Comparison of ENCODE assay signal across 36 cellular contexts in the genomic region with DNA sequence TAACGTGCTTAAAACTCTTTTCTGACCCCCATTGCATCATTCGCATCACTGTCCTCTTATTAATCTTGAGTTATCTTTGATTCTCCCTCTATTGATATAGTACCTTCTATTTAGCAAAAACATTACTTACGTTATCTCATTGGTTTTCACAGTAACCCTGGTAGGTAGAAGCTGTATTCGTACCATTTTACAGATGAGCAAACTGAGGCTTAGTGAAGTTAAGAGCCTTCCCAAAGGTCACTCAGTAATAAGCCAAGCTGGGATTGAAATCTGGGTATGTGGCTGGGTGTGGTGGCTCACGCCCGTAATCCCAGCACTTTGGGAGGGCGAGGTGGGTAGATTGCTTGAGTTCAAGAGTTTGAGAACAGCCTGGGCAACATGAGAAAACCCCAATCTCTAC.
"Had no signal": no experiment of that assay in that cellular context is flagged by ENCODE, and none has a peak within 500 bp of the region (broad histone marks: within the 10 kb centered on the region; RNA-seq: fewer than 3 reads in every experiment).

No MANE protein-coding gene starts in this region.

- H3K27ac Mint-ChIP-seq: activated B cell treated with CpG ODN at 0.5 μM for 24 hours; activated CD4-positive, alpha-beta memory T cell treated with anti-CD3 and anti-CD28 coated beads for 36 hours; activated CD4-positive, alpha-beta T cell treated with anti-CD3 and anti-CD28 coated beads, Interleukin-2, amount 10 ng/mL, durations not matched to agents 24 days and 14 days; activated CD8-positive, alpha-beta memory T cell treated with anti-CD3 and anti-CD28 coated beads, Interleukin-2, amount 10 ng/mL, durations not matched to agents 7 days and 5 days; activated CD8-positive, alpha-beta T cell treated with anti-CD3 and anti-CD28 coated beads for 36 hours; activated naive CD4-positive, alpha-beta T cell treated with anti-CD3 and anti-CD28 coated beads, Interleukin-2, amount 10 ng/mL, durations not matched to agents 7 days and 5 days; activated naive CD4-positive, alpha-beta T cell treated with anti-CD3 and anti-CD28 coated beads, Interleukin-2, amount 50 U/mL, for 24 hours; activated naive CD8-positive, alpha-beta T cell; activated naive CD8-positive, alpha-beta T cell treated with anti-CD3 and anti-CD28 coated beads, Interleukin-2, amount 10 ng/mL, durations not matched to agents 7 days and 5 days; activated naive CD8-positive, alpha-beta T cell treated with anti-CD3 and anti-CD28 coated beads, Interleukin-2, amount 50 U/mL, for 24 hours; activated T-cell treated with anti-CD3 and anti-CD28 coated beads, Interleukin-2, amount 50 U/mL, for 24 hours; activated T-helper 2 cell treated with anti-CD3 and anti-CD28 coated beads, Interferon-gamma antibody, Interleukin-2, Interleukin-4, amounts not matched to agents 10 μg/mL and 5 μg/mL and 100 μg/mL, durations not matched to agents 14 hours and 24 hours and 36 hours; brain; T-helper 1 cell treated with Interleukin-12 subunit alpha and Interleukin-12 subunit beta and Interleukin-4 antibody, amounts not matched to agents 30 μg/mL and 1 μg/mL, for 36 hours; T-helper 2 cell treated with Interferon-gamma antibody and Interleukin-4, amounts not matched to agents 5 μg/mL and 100 μg/mL, for 36 hours had no signal

- H3K4me3 Mint-ChIP-seq: activated B cell treated with CpG ODN at 0.5 μM for 24 hours; activated CD4-positive, alpha-beta memory T cell treated with anti-CD3 and anti-CD28 coated beads for 36 hours; activated CD4-positive, alpha-beta T cell treated with anti-CD3 and anti-CD28 coated beads, Interleukin-2, amount 10 ng/mL, durations not matched to agents 24 days and 14 days; activated CD8-positive, alpha-beta memory T cell treated with anti-CD3 and anti-CD28 coated beads, Interleukin-2, amount 10 ng/mL, durations not matched to agents 7 days and 5 days; activated CD8-positive, alpha-beta T cell treated with anti-CD3 and anti-CD28 coated beads for 36 hours; activated naive CD4-positive, alpha-beta T cell treated with anti-CD3 and anti-CD28 coated beads, Interleukin-2, amount 10 ng/mL, durations not matched to agents 7 days and 5 days; activated naive CD4-positive, alpha-beta T cell treated with anti-CD3 and anti-CD28 coated beads, Interleukin-2, amount 50 U/mL, for 24 hours; activated naive CD8-positive, alpha-beta T cell; activated naive CD8-positive, alpha-beta T cell treated with anti-CD3 and anti-CD28 coated beads, Interleukin-2, amount 10 ng/mL, durations not matched to agents 7 days and 5 days; activated naive CD8-positive, alpha-beta T cell treated with anti-CD3 and anti-CD28 coated beads, Interleukin-2, amount 50 U/mL, for 24 hours; activated T-cell treated with anti-CD3 and anti-CD28 coated beads, Interleukin-2, amount 50 U/mL, for 24 hours; brain; T-helper 1 cell treated with Interleukin-12 subunit alpha and Interleukin-12 subunit beta and Interleukin-4 antibody, amounts not matched to agents 30 μg/mL and 1 μg/mL, for 36 hours; T-helper 2 cell treated with Interferon-gamma antibody and Interleukin-4, amounts not matched to agents 5 μg/mL and 100 μg/mL, for 36 hours had no signal

- H3K36me3 ChIP-seq: ascending aorta, cardiac muscle cell had no signal

- ATAC-seq: activated CD8-positive, alpha-beta memory T cell treated with anti-CD3 and anti-CD28 coated beads, Interleukin-2, amount 10 ng/mL, durations not matched to agents 7 days and 5 days; activated CD8-positive, alpha-beta T cell treated with anti-CD3 and anti-CD28 coated beads for 36 hours; activated naive CD8-positive, alpha-beta T cell treated with anti-CD3 and anti-CD28 coated beads, Interleukin-2, amount 50 U/mL, for 24 hours had no signal

- H3K27me3 Mint-ChIP-seq: activated CD4-positive, alpha-beta memory T cell treated with anti-CD3 and anti-CD28 coated beads for 36 hours; activated naive CD4-positive, alpha-beta T cell treated with anti-CD3 and anti-CD28 coated beads, Interleukin-2, amount 50 U/mL, for 24 hours; activated naive CD8-positive, alpha-beta T cell treated with anti-CD3 and anti-CD28 coated beads, Interleukin-2, amount 10 ng/mL, durations not matched to agents 7 days and 5 days had no signal

- H3K27me3 ChIP-seq: ascending aorta, cardiac muscle cell had no signal

- DNase-seq: activated B cell treated with CpG ODN at 0.5 μM for 24 hours; activated CD4-positive, alpha-beta memory T cell treated with anti-CD3 and anti-CD28 coated beads for 36 hours; activated CD4-positive, alpha-beta T cell treated with anti-CD3 and anti-CD28 coated beads for 4 hours; activated CD4-positive, alpha-beta T cell treated with anti-CD3 and anti-CD28 coated beads, Interleukin-2, amount 10 ng/mL, durations not matched to agents 24 days and 14 days; activated CD4-positive, alpha-beta T cell treated with anti-CD3 and anti-CD28 coated beads, Interleukin-2, amount 50 U/mL, for 1 hour; activated CD4-positive, alpha-beta T cell treated with anti-CD3 and anti-CD28 coated beads, Interleukin-2, amount 50 U/mL, for 4 hours; activated CD4-positive, CD25-positive, alpha-beta regulatory T cell treated with anti-CD3 and anti-CD28 coated beads, Interleukin-2, amount 50 U/mL, for 72 hours; activated CD8-positive, alpha-beta memory T cell treated with anti-CD3 and anti-CD28 coated beads for 24 hours; activated CD8-positive, alpha-beta memory T cell treated with anti-CD3 and anti-CD28 coated beads, Interleukin-2, amount 10 ng/mL, durations not matched to agents 7 days and 5 days; activated CD8-positive, alpha-beta memory T cell treated with anti-CD3 and anti-CD28 coated beads, Interleukin-2, amount 50 U/mL, for 48 hours; activated CD8-positive, alpha-beta T cell treated with anti-CD3 and anti-CD28 coated beads for 36 hours; activated effector memory CD4-positive, alpha-beta T cell treated with Interleukin-2 at 50 U/mL for 16 hours; activated gamma-delta T cell; activated naive CD4-positive, alpha-beta T cell treated with anti-CD3 and anti-CD28 coated beads, Interleukin-2, amount 10 ng/mL, durations not matched to agents 7 days and 5 days; activated naive CD4-positive, alpha-beta T cell treated with Interleukin-2 at 50 U/mL for 16 hours; activated naive CD8-positive, alpha-beta T cell treated with anti-CD3 and anti-CD28 coated beads, Interleukin-2, amount 10 ng/mL, durations not matched to agents 7 days and 5 days; activated naive CD8-positive, alpha-beta T cell treated with anti-CD3 and anti-CD28 coated beads, Interleukin-2, amount 50 U/mL, for 24 hours; activated T-cell treated with anti-CD3 and anti-CD28 coated beads, Interleukin-2, amount 50 U/mL, for 24 hours; activated T-cell treated with anti-CD3 and anti-CD28 coated beads, Interleukin-2, amount 50 U/mL, for 48 hours; amygdala; anterior cingulate cortex; central memory CD4-positive, alpha-beta T cell; T-helper 1 cell; T-helper 2 cell; T-helper 9 cell had no signal

- H3K9me3 Mint-ChIP-seq: activated B cell treated with CpG ODN at 0.5 μM for 24 hours; activated CD4-positive, alpha-beta memory T cell treated with anti-CD3 and anti-CD28 coated beads for 36 hours; activated CD4-positive, alpha-beta T cell treated with anti-CD3 and anti-CD28 coated beads, Interleukin-2, amount 10 ng/mL, durations not matched to agents 24 days and 14 days; activated CD8-positive, alpha-beta T cell treated with anti-CD3 and anti-CD28 coated beads for 36 hours; activated naive CD4-positive, alpha-beta T cell treated with anti-CD3 and anti-CD28 coated beads, Interleukin-2, amount 10 ng/mL, durations not matched to agents 7 days and 5 days; activated naive CD8-positive, alpha-beta T cell treated with anti-CD3 and anti-CD28 coated beads, Interleukin-2, amount 10 ng/mL, durations not matched to agents 7 days and 5 days; activated T-cell treated with anti-CD3 and anti-CD28 coated beads, Interleukin-2, amount 50 U/mL, for 24 hours; activated T-helper 2 cell treated with anti-CD3 and anti-CD28 coated beads, Interferon-gamma antibody, Interleukin-2, Interleukin-4, amounts not matched to agents 10 μg/mL and 5 μg/mL and 100 μg/mL, durations not matched to agents 14 hours and 24 hours and 36 hours; T-helper 1 cell treated with Interleukin-12 subunit alpha and Interleukin-12 subunit beta and Interleukin-4 antibody, amounts not matched to agents 30 μg/mL and 1 μg/mL, for 36 hours; T-helper 2 cell treated with Interferon-gamma antibody and Interleukin-4, amounts not matched to agents 5 μg/mL and 100 μg/mL, for 36 hours had no signal

- H3K4me1 Mint-ChIP-seq: activated B cell treated with CpG ODN at 0.5 μM for 24 hours; activated CD4-positive, alpha-beta T cell treated with anti-CD3 and anti-CD28 coated beads, Interleukin-2, amount 10 ng/mL, durations not matched to agents 24 days and 14 days; activated CD8-positive, alpha-beta memory T cell treated with anti-CD3 and anti-CD28 coated beads, Interleukin-2, amount 10 ng/mL, durations not matched to agents 7 days and 5 days; activated naive CD4-positive, alpha-beta T cell treated with anti-CD3 and anti-CD28 coated beads, Interleukin-2, amount 10 ng/mL, durations not matched to agents 7 days and 5 days; activated naive CD4-positive, alpha-beta T cell treated with anti-CD3 and anti-CD28 coated beads, Interleukin-2, amount 50 U/mL, for 24 hours; activated naive CD8-positive, alpha-beta T cell treated with anti-CD3 and anti-CD28 coated beads, Interleukin-2, amount 10 ng/mL, durations not matched to agents 7 days and 5 days; activated naive CD8-positive, alpha-beta T cell treated with anti-CD3 and anti-CD28 coated beads, Interleukin-2, amount 50 U/mL, for 24 hours had no signal

- FAIRE-seq: bronchial epithelial cell, TTC549 had no signal

- H3K4me3 ChIP-seq: ascending aorta, cardiac muscle cell had no signal

- H3K9me3 ChIP-seq: ascending aorta had no signal

- H3K27ac ChIP-seq: ascending aorta, cardiac muscle cell, VCaP had no signal

- H3K36me3 Mint-ChIP-seq: activated CD4-positive, alpha-beta memory T cell treated with anti-CD3 and anti-CD28 coated beads for 36 hours; activated CD8-positive, alpha-beta memory T cell treated with anti-CD3 and anti-CD28 coated beads, Interleukin-2, amount 10 ng/mL, durations not matched to agents 7 days and 5 days; activated naive CD4-positive, alpha-beta T cell treated with anti-CD3 and anti-CD28 coated beads, Interleukin-2, amount 10 ng/mL, durations not matched to agents 7 days and 5 days; activated naive CD4-positive, alpha-beta T cell treated with anti-CD3 and anti-CD28 coated beads, Interleukin-2, amount 50 U/mL, for 24 hours; activated naive CD8-positive, alpha-beta T cell; activated naive CD8-positive, alpha-beta T cell treated with anti-CD3 and anti-CD28 coated beads, Interleukin-2, amount 10 ng/mL, durations not matched to agents 7 days and 5 days; brain had no signal
